Comparison of ENCODE assay signal across 23 cellular contexts in genomic region chr11:133388975-133389568, GRCh38.
DNase-seq lines count a peak whose midpoint lies in the region; ATAC-seq and TF ChIP-seq lines count a peak whose summit lies in the region.
"Had no signal": no experiment of that assay in that cellular context is flagged by ENCODE, and none has a peak within 500 bp of the region (broad histone marks: within the 10 kb centered on the region; RNA-seq: fewer than 3 reads in every experiment).

No MANE protein-coding gene starts in this region.

- H3K36me3 Mint-ChIP-seq in activated CD4-positive, alpha-beta T cell treated with anti-CD3 and anti-CD28 coated beads, Interleukin-2, amount 10 ng/mL, durations not matched to agents 7 days and 5 days (ENCODE audit: low read depth) = no peaks in the 10 kb centered on the region

- no peaks in the 10 kb centered on the region for H3K4me1 Mint-ChIP-seq in activated CD4-positive, alpha-beta T cell treated with anti-CD3 and anti-CD28 coated beads, Interleukin-2, amount 10 ng/mL, durations not matched to agents 7 days and 5 days
- H3K4me1 Mint-ChIP-seq: B cell, IgD-negative memory B cell had no signal

- CTCF ChIA-PET in activated CD4-positive, alpha-beta T cell treated with anti-CD3 and anti-CD28 coated beads, Interleukin-2, amount 10 ng/mL, durations not matched to agents 7 days and 5 days (lab: Charles Lee) = no interaction called here

- H3K4me3 Mint-ChIP-seq in activated CD4-positive, alpha-beta T cell treated with anti-CD3 and anti-CD28 coated beads, Interleukin-2, amount 10 ng/mL, durations not matched to agents 7 days and 5 days = no peak overlapping the region
- H3K4me3 Mint-ChIP-seq: B cell; IgD-negative memory B cell; T-helper 1 cell treated with Interleukin-12 subunit alpha and Interleukin-12 subunit beta and Interleukin-4 antibody, amounts not matched to agents 30 μg/mL and 1 μg/mL, for 36 hours had no signal

- no peaks in the 10 kb centered on the region for H3K9me3 Mint-ChIP-seq in activated CD4-positive, alpha-beta T cell treated with anti-CD3 and anti-CD28 coated beads, Interleukin-2, amount 10 ng/mL, durations not matched to agents 7 days and 5 days
- H3K9me3 Mint-ChIP-seq: T-helper 1 cell treated with Interleukin-12 subunit alpha and Interleukin-12 subunit beta and Interleukin-4 antibody, amounts not matched to agents 30 μg/mL and 1 μg/mL, for 36 hours had no signal

- POLR2A ChIA-PET in activated CD4-positive, alpha-beta T cell treated with anti-CD3 and anti-CD28 coated beads, Interleukin-2, amount 10 ng/mL, durations not matched to agents 7 days and 5 days (lab: Charles Lee) = no interaction called here

- DNase-seq in GM12864 (ENCODE audit: low read depth) (peak; percentile 30), NCI-H1436 (lab: John Stamatoyannopoulos, UW) (no peak), NCI-H128 (lab: John Stamatoyannopoulos, UW; ENCODE audit: unreplicated experiment) (no peak)
- no peak for DNase-seq in activated CD4-positive, alpha-beta T cell treated with anti-CD3 and anti-CD28 coated beads, Interleukin-2, amount 10 ng/mL, durations not matched to agents 7 days and 5 days
- no peak for DNase-seq in activated CD8-positive, alpha-beta memory T cell treated with anti-CD3 and anti-CD28 coated beads, Interleukin-2, amount 50 U/mL, for 48 hours
- DNase-seq: 8988T, COR-L47, DMS 273 treated with DMSO at 0.1 percent for 48 hours, GDM1, Karpas-422, NCI-H1048, NCI-H146, NCI-H2081 treated with DMSO at 0.1 percent for 48 hours, NCI-H446 treated with DMSO at 0.1 percent for 48 hours, NCI-H69, Peyer's patch had no signal

- ATAC-seq in GM18858 (IDR thresholded peaks at IDR 0.05; ENCODE audit: unreplicated experiment) (peak; percentile 71), HG02870 (IDR thresholded peaks at IDR 0.05; ENCODE audit: unreplicated experiment) (peak; percentile 93), HG03565 (IDR thresholded peaks at IDR 0.05; ENCODE audit: unreplicated experiment) (peak; percentile 87)

- H3K27ac Mint-ChIP-seq in activated CD4-positive, alpha-beta T cell treated with anti-CD3 and anti-CD28 coated beads, Interleukin-2, amount 10 ng/mL, durations not matched to agents 7 days and 5 days = no peak overlapping the region
- H3K27ac Mint-ChIP-seq: B cell; IgD-negative memory B cell; T-helper 1 cell treated with Interleukin-12 subunit alpha and Interleukin-12 subunit beta and Interleukin-4 antibody, amounts not matched to agents 30 μg/mL and 1 μg/mL, for 36 hours had no signal

- no peak overlapping the region for H3K4me3 ChIP-seq in GM12864 (ENCODE audit: low read depth, low read length)
- H3K4me3 ChIP-seq: Peyer's patch, SJSA1 had no signal

- H3K27me3 Mint-ChIP-seq in activated CD4-positive, alpha-beta T cell treated with anti-CD3 and anti-CD28 coated beads, Interleukin-2, amount 10 ng/mL, durations not matched to agents 7 days and 5 days = no peaks in the 10 kb centered on the region
- H3K27me3 Mint-ChIP-seq: B cell, IgD-negative memory B cell had no signal

- TF ChIP-seq CTCF in GM12864 (IDR thresholded peaks at IDR 0.05; ENCODE audit: low read depth, low read length, missing control alignments) = no peak
